13 cellular contexts compared by ENCODE assay signal in the genomic region with DNA sequence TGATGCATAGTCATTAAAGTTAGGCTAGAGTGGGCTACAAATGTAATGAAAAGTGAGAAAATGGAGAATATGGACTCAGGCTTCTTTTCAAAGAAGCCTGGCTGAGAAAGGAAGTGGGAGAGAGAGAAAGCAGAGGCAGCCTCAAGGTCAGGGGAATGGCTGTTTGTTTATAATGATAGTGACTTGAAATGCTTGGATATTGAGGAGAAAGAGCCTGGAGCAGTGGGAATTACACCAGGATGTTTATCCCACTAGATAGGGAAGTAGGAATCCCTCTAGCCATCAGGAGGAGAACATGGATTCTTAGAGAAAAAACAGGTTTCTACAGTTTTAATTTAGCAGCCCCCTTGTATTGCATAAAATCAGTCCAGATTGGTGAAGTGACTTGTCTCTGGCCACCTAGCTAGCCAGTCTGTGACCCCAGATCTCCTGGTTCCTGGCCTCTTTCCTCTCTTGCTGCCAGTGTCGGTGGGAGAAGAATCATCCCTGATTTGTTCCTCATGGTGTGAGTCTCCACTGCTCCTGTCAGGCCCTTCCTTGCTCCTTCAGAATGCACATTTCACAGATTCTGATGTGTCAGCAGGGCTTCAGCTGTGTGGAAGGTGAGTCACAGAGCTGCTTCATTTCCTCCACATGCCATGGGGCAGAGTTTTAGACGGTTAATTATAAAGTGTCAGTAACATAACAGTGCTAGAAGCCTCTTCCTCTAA. TPM values are rescaled to one million over a fixed set of nuclear protein-coding genes. Genes with fewer than 3 reads are reported as not detected.
DNase-seq lines count a peak whose midpoint lies in the region; ATAC-seq, FAIRE-seq and TF ChIP-seq lines count a peak whose summit lies in the region.
"Had no signal": no experiment of that assay in that cellular context is flagged by ENCODE, and none has a peak within 500 bp of the region (broad histone marks: within the 10 kb centered on the region; RNA-seq: fewer than 3 reads in every experiment).

No MANE protein-coding gene starts in this region.

- peak; percentile 2 for DNase-seq in DMS53 (lab: John Stamatoyannopoulos, UW)
- DNase-seq in DMS53 treated with DMSO at 0.1 percent for 48 hours (lab: John Stamatoyannopoulos, UW; ENCODE audit: unreplicated experiment) = no peak
- peak; percentile 86 for DNase-seq in amniotic epithelial cell (ENCODE audit: low read depth)
- peak; percentile 61 for DNase-seq in hepatocyte (ENCODE audit: low spot score)
- DNase-seq in small intestine = peak; percentile 76
- DNase-seq in NCI-H748 treated with DMSO at 0.1 percent for 48 hours (lab: John Stamatoyannopoulos, UW) = no peak
- no peak for DNase-seq in glutamatergic neuron
- no peak for DNase-seq in activated naive CD4-positive, alpha-beta T cell treated with anti-CD3 and anti-CD28 coated beads, Interleukin-2, amount 50 U/mL, for 72 hours (ENCODE audit: low spot score in 2 of 2)
- DNase-seq: activated B cell treated with CpG ODN at 0.5 μM for 24 hours; effector memory CD4-positive, alpha-beta T cell had no signal

- H3K79me2 ChIP-seq in hepatocyte = peaks cover 30% of the 10 kb centered on the region

- WGBS in hepatocyte (ENCODE audit: low lambda C conversion rate, missing lambda C conversion rate) = 38% methylated on average over 2 of the region's 2 CpGs
- 47 to 83% (median 62%) methylated on average over 2 of the region's 2 CpGs for WGBS in small intestine, 3 donors

- peaks cover 24% of the 10 kb centered on the region for H3K4me1 Mint-ChIP-seq in glutamatergic neuron (ENCODE audit: low read depth, unreplicated experiment)
- H3K4me1 Mint-ChIP-seq: activated B cell treated with CpG ODN at 0.5 μM for 24 hours had no signal

- H3K27me3 ChIP-seq in hepatocyte (no peaks in the 10 kb centered on the region), small intestine (ENCODE audit: control insufficient read depth in 2 of 2, insufficient read depth in 2 of 2, low read length in 2 of 2) (no peaks in the 10 kb centered on the region)

- no peaks in the 10 kb centered on the region for H3K9me2 ChIP-seq in hepatocyte (replicated peaks; ENCODE audit: insufficient read depth)

- no peak overlapping the region for H3K4me3 ChIP-seq in hepatocyte
- no peak overlapping the region for H3K4me3 ChIP-seq in small intestine (ENCODE audit: low read depth in 1 of 2, low read length in 2 of 2)
- H3K4me3 ChIP-seq: lung, skin epidermis had no signal

- H4K20me1 ChIP-seq in hepatocyte (ENCODE audit: insufficient read depth, poor library complexity, severe bottlenecking) = no peaks in the 10 kb centered on the region

- H3K9me3 ChIP-seq in hepatocyte (ENCODE audit: low read depth) (peaks cover 15% of the 10 kb centered on the region), small intestine (ENCODE audit: control insufficient read depth, low read depth) (no peaks in the 10 kb centered on the region)

- H3K4me3 Mint-ChIP-seq in glutamatergic neuron (ENCODE audit: unreplicated experiment) = no peak overlapping the region
- H3K4me3 Mint-ChIP-seq: activated B cell treated with CpG ODN at 0.5 μM for 24 hours had no signal

- peaks cover 36% of the 10 kb centered on the region for H3K36me3 Mint-ChIP-seq in glutamatergic neuron (ENCODE audit: unreplicated experiment)
- no peaks in the 10 kb centered on the region for H3K36me3 Mint-ChIP-seq in activated naive CD4-positive, alpha-beta T cell treated with anti-CD3 and anti-CD28 coated beads, Interleukin-2, amount 50 U/mL, for 72 hours

- H3K4me1 ChIP-seq in hepatocyte (ENCODE audit: insufficient read depth) (no peaks in the 10 kb centered on the region), small intestine (ENCODE audit: control insufficient read depth in 2 of 2, insufficient read depth in 1 of 2, low read depth in 1 of 2, low read length in 1 of 2) (peaks cover 5 to 6% of the 10 kb centered on the region in 2 donors)

- H2AFZ ChIP-seq in hepatocyte = no peak overlapping the region

- no peak overlapping the region for H3K4me2 ChIP-seq in hepatocyte

- peaks cover 20% of the 10 kb centered on the region for H3K9me3 Mint-ChIP-seq in glutamatergic neuron (ENCODE audit: unreplicated experiment)
- peaks cover 16 to 21% of the 10 kb centered on the region in 2 donors for H3K9me3 Mint-ChIP-seq in activated naive CD4-positive, alpha-beta T cell treated with anti-CD3 and anti-CD28 coated beads, Interleukin-2, amount 50 U/mL, for 72 hours

- peaks cover 10% of the 10 kb centered on the region for H3K27me3 Mint-ChIP-seq in glutamatergic neuron (ENCODE audit: unreplicated experiment)
- H3K27me3 Mint-ChIP-seq: activated B cell treated with CpG ODN at 0.5 μM for 24 hours had no signal

- no peak overlapping the region for H3K27ac Mint-ChIP-seq in glutamatergic neuron (ENCODE audit: unreplicated experiment)
- no peak overlapping the region for H3K27ac Mint-ChIP-seq in activated naive CD4-positive, alpha-beta T cell treated with anti-CD3 and anti-CD28 coated beads, Interleukin-2, amount 50 U/mL, for 72 hours
- H3K27ac Mint-ChIP-seq: activated B cell treated with CpG ODN at 0.5 μM for 24 hours had no signal

- no peak for ATAC-seq in activated naive CD4-positive, alpha-beta T cell treated with anti-CD3 and anti-CD28 coated beads, Interleukin-2, amount 50 U/mL, for 72 hours

- no peaks in the 10 kb centered on the region for H3K36me3 ChIP-seq in hepatocyte (replicated peaks; ENCODE audit: insufficient read depth, low read depth)
- no peaks in the 10 kb centered on the region for H3K36me3 ChIP-seq in small intestine (ENCODE audit: control insufficient read depth in 2 of 2, insufficient read depth in 2 of 2, low read length in 2 of 2)

- H3K27ac ChIP-seq in hepatocyte (peak overlapping the region; percentile 53), small intestine (ENCODE audit: low read depth in 1 of 2, low read length in 1 of 2) (peak overlapping the region in 1 of 2 donors; percentile 64)
- H3K27ac ChIP-seq: 22Rv1 had no signal

- TF ChIP-seq CTCF in hepatocyte (IDR thresholded peaks at IDR 0.05; ENCODE audit: poor library complexity) (no peak), glutamatergic neuron (IDR thresholded peaks at IDR 0.05; ENCODE audit: partially characterized antibody, unreplicated experiment) (no peak)

- FAIRE-seq in small intestine (lab: Jason Lieb, UNC) = no peak

RNA-seq across cellular contexts. Expression of a gene that starts 32.9 kb away (rescaled TPM):
- total RNA-seq in hepatocyte (28.1 and 34.1 TPM in 2 replicates), glutamatergic neuron (ENCODE audit: unreplicated experiment) (255 TPM)
- polyA plus RNA-seq in hepatocyte (18.9 and 23.4 TPM in 2 replicates), small intestine (10 to 100 TPM; 14.6 to 28.4 (median 19.4) TPM)
- total RNA-seq in activated naive CD4-positive, alpha-beta T cell treated with anti-CD3 and anti-CD28 coated beads, Interleukin-2, amount 50 U/mL, for 72 hours = not detected
- total RNA-seq: activated B cell treated with CpG ODN at 0.5 μM for 24 hours had no signal

Comparison
In these comparisons a context has a peak if more than half of its experiments do, and no peak if none do; other contexts are left out.
1. DNase-seq: peak in DMS53 (single experiment), amniotic epithelial cell (single experiment), hepatocyte (single experiment) and small intestine (single experiment); none in DMS53 treated with DMSO at 0.1 percent for 48 hours (single experiment), NCI-H748 treated with DMSO at 0.1 percent for 48 hours (single experiment), glutamatergic neuron (single experiment) and activated naive CD4-positive, alpha-beta T cell treated with anti-CD3 and anti-CD28 coated beads, Interleukin-2, amount 50 U/mL, for 72 hours (0 of 2).
2. RNA of a gene that starts 32.9 kb away (total RNA-seq): 255 TPM in glutamatergic neuron (single experiment) and 28.1 to 34.1 TPM in hepatocyte; not detected in activated naive CD4-positive, alpha-beta T cell treated with anti-CD3 and anti-CD28 coated beads, Interleukin-2, amount 50 U/mL, for 72 hours; every median in the first group is over 10 times any median in the second.